1 cellular context compared by ENCODE assay signal in the genomic region with DNA sequence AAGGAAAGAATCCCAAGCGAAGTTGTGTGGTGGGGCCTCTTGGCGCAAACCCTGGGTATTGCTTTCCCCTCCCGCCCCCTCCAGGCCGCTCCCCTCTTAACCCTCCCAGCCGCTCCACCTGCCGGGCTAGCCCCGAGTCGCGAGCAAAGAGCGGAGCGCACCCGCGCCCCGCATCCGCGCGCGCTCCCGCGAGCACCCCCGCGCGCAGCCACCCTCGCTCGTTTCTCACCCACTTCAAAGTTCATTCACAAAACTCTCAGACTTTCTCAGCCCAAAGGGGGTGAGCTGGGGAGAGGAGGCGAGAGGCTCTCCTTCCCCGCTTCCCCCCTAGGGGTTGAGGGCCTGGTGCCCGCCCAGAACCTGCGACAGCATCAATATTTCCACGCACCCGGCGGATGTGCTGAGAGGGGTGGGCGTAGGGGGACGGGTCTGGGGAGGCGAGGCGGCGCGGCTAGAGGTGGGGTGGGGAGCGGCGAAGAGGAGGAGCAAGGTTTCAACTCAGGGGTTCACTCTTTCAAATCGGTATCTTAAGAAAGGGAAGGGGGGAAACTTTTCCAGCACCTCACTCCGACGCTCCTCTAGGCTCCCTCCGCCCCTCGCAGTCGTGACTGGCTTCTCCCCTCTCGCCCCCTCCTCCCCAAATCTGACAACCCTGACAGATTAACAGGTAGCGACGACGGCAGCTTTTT.
TF ChIP-seq lines count a peak whose summit lies in the region.

No MANE protein-coding gene starts in this region.

TF ChIP-seq in K562, 482 proteins besides CTCF, POLR2A, EP300 and RAD21 (continued from another document):
- TF ChIP-seq, protein P1, sequence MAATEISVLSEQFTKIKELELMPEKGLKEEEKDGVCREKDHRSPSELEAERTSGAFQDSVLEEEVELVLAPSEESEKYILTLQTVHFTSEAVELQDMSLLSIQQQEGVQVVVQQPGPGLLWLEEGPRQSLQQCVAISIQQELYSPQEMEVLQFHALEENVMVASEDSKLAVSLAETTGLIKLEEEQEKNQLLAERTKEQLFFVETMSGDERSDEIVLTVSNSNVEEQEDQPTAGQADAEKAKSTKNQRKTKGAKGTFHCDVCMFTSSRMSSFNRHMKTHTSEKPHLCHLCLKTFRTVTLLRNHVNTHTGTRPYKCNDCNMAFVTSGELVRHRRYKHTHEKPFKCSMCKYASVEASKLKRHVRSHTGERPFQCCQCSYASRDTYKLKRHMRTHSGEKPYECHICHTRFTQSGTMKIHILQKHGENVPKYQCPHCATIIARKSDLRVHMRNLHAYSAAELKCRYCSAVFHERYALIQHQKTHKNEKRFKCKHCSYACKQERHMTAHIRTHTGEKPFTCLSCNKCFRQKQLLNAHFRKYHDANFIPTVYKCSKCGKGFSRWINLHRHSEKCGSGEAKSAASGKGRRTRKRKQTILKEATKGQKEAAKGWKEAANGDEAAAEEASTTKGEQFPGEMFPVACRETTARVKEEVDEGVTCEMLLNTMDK (IDR thresholded peaks at IDR 0.05; ENCODE audit: borderline replicate concordance, insufficient read depth, low read depth, low read length, poor library complexity, severe bottlenecking) = no peak
- TF ChIP-seq NRF1 (conservative IDR thresholded peaks at IDR 0.05 in 1 of 2, IDR thresholded peaks at IDR 0.05 in 1 of 2) (peak; percentile 29 to 36; a peak in 1 of 4 replicates), KDM2B (CRISPR knock-in tag; IDR thresholded peaks at IDR 0.05) (0 out of 2 replicates have a peak, but pooled peaks have one; percentile 49), SIRT6 (IDR thresholded peaks at IDR 0.05; ENCODE audit: low read depth, low read length) (no peak), BRD4 (IDR thresholded peaks at IDR 0.05) (no peak), ZBTB7A (IDR thresholded peaks at IDR 0.05; ENCODE audit: borderline replicate concordance, control insufficient read depth, low read depth, low read length) (peak; percentile 36; the same call in 1 of the 2 replicates), PPARD (CRISPR knock-in tag; IDR thresholded peaks at IDR 0.05) (no peak), ZFPM2 (CRISPR knock-in tag; IDR thresholded peaks at IDR 0.05) (no peak), XRCC4 (IDR thresholded peaks at IDR 0.05; ENCODE audit: extremely low read depth, insufficient read depth, insufficient read length) (no peak), PHF8 (IDR thresholded peaks at IDR 0.05; ENCODE audit: borderline replicate concordance, low read length) (0 out of 2 replicates have a peak, but pooled peaks have one; percentile 7), ZNF644 (tag; IDR thresholded peaks at IDR 0.05; ENCODE audit: low read depth) (no peak), E2F6 (IDR thresholded peaks at IDR 0.05; ENCODE audit: borderline replicate concordance in 1 of 2, extremely low read depth in 1 of 2, insufficient read depth in 1 of 2, insufficient read length in 1 of 2, low read depth in 1 of 2, low read length in 1 of 2, poor library complexity in 1 of 2, severe bottlenecking in 1 of 2) (peak in 1 of 2 experiments; percentile 52)
- TF ChIP-seq, protein P2, sequence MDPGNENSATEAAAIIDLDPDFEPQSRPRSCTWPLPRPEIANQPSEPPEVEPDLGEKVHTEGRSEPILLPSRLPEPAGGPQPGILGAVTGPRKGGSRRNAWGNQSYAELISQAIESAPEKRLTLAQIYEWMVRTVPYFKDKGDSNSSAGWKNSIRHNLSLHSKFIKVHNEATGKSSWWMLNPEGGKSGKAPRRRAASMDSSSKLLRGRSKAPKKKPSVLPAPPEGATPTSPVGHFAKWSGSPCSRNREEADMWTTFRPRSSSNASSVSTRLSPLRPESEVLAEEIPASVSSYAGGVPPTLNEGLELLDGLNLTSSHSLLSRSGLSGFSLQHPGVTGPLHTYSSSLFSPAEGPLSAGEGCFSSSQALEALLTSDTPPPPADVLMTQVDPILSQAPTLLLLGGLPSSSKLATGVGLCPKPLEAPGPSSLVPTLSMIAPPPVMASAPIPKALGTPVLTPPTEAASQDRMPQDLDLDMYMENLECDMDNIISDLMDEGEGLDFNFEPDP (CRISPR knock-in tag; IDR thresholded peaks at IDR 0.05) = no peak
